ENCODE assay signal across 11 cellular contexts in the genomic region with DNA sequence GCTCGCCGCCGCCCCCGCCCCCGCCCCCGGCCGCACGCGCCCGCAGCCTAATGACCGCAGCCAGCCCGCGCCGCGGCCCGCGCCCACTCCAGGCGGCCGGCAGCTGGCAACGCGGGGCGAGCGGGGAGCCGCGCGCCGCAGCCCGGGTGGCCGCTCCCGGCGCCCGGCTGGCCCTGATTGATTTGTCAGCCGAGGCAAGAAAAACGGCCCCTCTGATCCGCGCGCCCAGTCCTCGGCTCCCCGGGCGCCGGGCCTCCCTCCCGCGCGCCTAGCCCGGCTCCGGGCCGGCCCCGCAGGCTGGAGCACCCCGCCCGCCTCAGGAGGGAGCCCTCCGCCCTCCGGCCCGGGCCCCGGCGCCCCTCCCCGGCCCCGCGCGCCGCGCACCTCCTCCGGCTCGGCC. TPM values are rescaled to one million over a fixed set of nuclear protein-coding genes. Genes with fewer than 3 reads are reported as not detected.
DNase-seq lines count a peak whose midpoint lies in the region; ATAC-seq and TF ChIP-seq lines count a peak whose summit lies in the region.
"Had no signal": no experiment of that assay in that cellular context is flagged by ENCODE, and none has a peak within 500 bp of the region (broad histone marks: within the 10 kb centered on the region; RNA-seq: fewer than 3 reads in every experiment).

No MANE protein-coding gene starts in this region.

- in situ Hi-C loops in GM13976 (cut with MboI; ENCODE audit: low sequenced_read_pairs, unreplicated experiment), result loop anchor here (25.0 kb wide), 1 partner anchor 462 kb away; no protein-coding TSS in a partner anchor

- TF ChIP-seq CTCF in GM13976 (IDR thresholded peaks at IDR 0.05; ENCODE audit: borderline replicate concordance, control extremely low read depth, extremely low read depth, insufficient read depth, missing control alignments) (no peak), nephron progenitor cell (IDR thresholded peaks at IDR 0.05) (no peak)

- H3K4me1 Mint-ChIP-seq in nephron progenitor cell, result peaks cover 36% of the 10 kb centered on the region

- peaks cover 3% of the 10 kb centered on the region for H3K9me3 Mint-ChIP-seq in nephron progenitor cell
- H3K9me3 Mint-ChIP-seq: activated naive CD8-positive, alpha-beta T cell treated with anti-CD3 and anti-CD28 coated beads, Interleukin-2, amount 50 U/mL, for 24 hours had no signal

- H3K27ac Mint-ChIP-seq in nephron progenitor cell, result no peak overlapping the region
- H3K27ac Mint-ChIP-seq: activated naive CD8-positive, alpha-beta T cell treated with anti-CD3 and anti-CD28 coated beads, Interleukin-2, amount 50 U/mL, for 24 hours had no signal

- ATAC-seq in HG03135 (IDR thresholded peaks at IDR 0.05; ENCODE audit: unreplicated experiment), result no peak
- ATAC-seq: activated naive CD8-positive, alpha-beta T cell treated with anti-CD3 and anti-CD28 coated beads, Interleukin-2, amount 50 U/mL, for 24 hours had no signal

- peak; percentile 50 for DNase-seq in DMS 273 (lab: John Stamatoyannopoulos, UW; ENCODE audit: unreplicated experiment)
- DNase-seq in DMS 273 treated with DMSO at 0.1 percent for 48 hours (lab: John Stamatoyannopoulos, UW), result no peak
- DNase-seq in GM13976 (ENCODE audit: low spot score), result peak; percentile 50
- DNase-seq in astrocyte of the hippocampus (ENCODE audit: low read depth, low spot score), result peak; percentile 43
- DNase-seq in nephron progenitor cell, result peak; percentile 60
- DNase-seq in NCI-H345 treated with DMSO at 0.1 percent for 48 hours (lab: John Stamatoyannopoulos, UW; ENCODE audit: unreplicated experiment), result no peak
- DNase-seq in ureter (ENCODE audit: low spot score), result no peak
- DNase-seq: activated naive CD8-positive, alpha-beta T cell treated with anti-CD3 and anti-CD28 coated beads, Interleukin-2, amount 50 U/mL, for 24 hours; naive B cell had no signal

- H3K36me3 Mint-ChIP-seq in nephron progenitor cell (ENCODE audit: low read depth), result no peaks in the 10 kb centered on the region

- H3K27me3 Mint-ChIP-seq in nephron progenitor cell (ENCODE audit: low read depth, poor library complexity), result peaks cover 94% of the 10 kb centered on the region

- no peak overlapping the region for H3K4me3 Mint-ChIP-seq in nephron progenitor cell

RNA-seq across cellular contexts. Expression of gene LHX2, which starts 11.9 kb away (rescaled TPM):
- total RNA-seq in ureter, result not detected
- total RNA-seq: kidney had no signal

Comparison
In these comparisons a context has a peak if more than half of its experiments do, and no peak if none do; other contexts are left out.
1. DNase-seq: peak in DMS 273 (single experiment), GM13976 (single experiment), astrocyte of the hippocampus (single experiment) and nephron progenitor cell (single experiment); none in DMS 273 treated with DMSO at 0.1 percent for 48 hours (single experiment), NCI-H345 treated with DMSO at 0.1 percent for 48 hours (single experiment) and ureter (single experiment).